8 cellular contexts compared by ENCODE assay signal in genomic region chr2:161308178-161308955, GRCh38. TPM values are rescaled to one million over a fixed set of nuclear protein-coding genes. Genes with fewer than 3 reads are reported as not detected.
DNase-seq lines count a peak whose midpoint lies in the region; ATAC-seq and TF ChIP-seq lines count a peak whose summit lies in the region.

Gene PSMD14 (plus strand): TSS chr2:161308425. CDS start chr2:161318826, 10,401 bp downstream.

- peak; percentile 93 to 94 for DNase-seq in AML-193 (lab: John Stamatoyannopoulos, UW)
- DNase-seq in NCI-H510A treated with DMSO at 0.1 percent for 48 hours (lab: John Stamatoyannopoulos, UW), result peak; percentile 70
- DNase-seq in activated CD4-positive, alpha-beta T cell treated with anti-CD3 and anti-CD28 coated beads for 36 hours, result peak; percentile 96
- DNase-seq in choroid plexus epithelial cell (ENCODE audit: low read depth), result peak; percentile 94
- peak; percentile 97 for DNase-seq in kidney tubule cell (ENCODE audit: low spot score)
- peak; percentile 73 to 85 (median 78) for DNase-seq in stimulated activated CD4-positive, alpha-beta T cell treated with anti-CD3 and anti-CD28 coated beads, Interleukin-1b, Interleukin-23, amount 100 ng/mL, for 24 hours (ENCODE audit: low read depth in 4 of 4, low spot score in 1 of 4)

- POLR2A ChIA-PET in activated CD4-positive, alpha-beta T cell treated with anti-CD3 and anti-CD28 coated beads for 36 hours (lab: Charles Lee), result interaction anchor here (0.6 to 1.0 kb wide), 6 partner anchors 41 to 1489 kb away, joined by 3 read pairs; no protein-coding TSS in a partner anchor

- intact Hi-C loops in activated CD4-positive, alpha-beta T cell treated with anti-CD3 and anti-CD28 coated beads for 36 hours (cut with DNase I, micrococcal nuclease), result loop anchor here (1.0 to 10.0 kb wide), 8 partner anchors 64 to 1404 kb away; partner anchors contain the start of genes IFIH1 (in 1 of the 2), LY75 (in 1 of the 2), TANK (in 1 of the 2) and TBR1 (in 1 of the 2)

- H3K36me3 Mint-ChIP-seq in activated CD4-positive, alpha-beta T cell treated with anti-CD3 and anti-CD28 coated beads for 36 hours (ENCODE audit: low read depth), result peaks cover 26% of the 10 kb centered on the region

- H3K4me3 ChIP-seq in choroid plexus epithelial cell (ENCODE audit: low read depth, low read length), result peak within 1 kb of the TSS; percentile 68

- peak within 1 kb of the TSS; percentile 87 for H3K4me3 Mint-ChIP-seq in activated CD4-positive, alpha-beta T cell treated with anti-CD3 and anti-CD28 coated beads for 36 hours

- no peak for TF ChIP-seq CTCF in choroid plexus epithelial cell (conservative IDR thresholded peaks at IDR 0.05; ENCODE audit: low read depth, low read length)

- peak; percentile 94 for TF ChIP-seq POLR2A in GM19193 (IDR thresholded peaks at IDR 0.05; ENCODE audit: extremely low read depth, insufficient read depth, insufficient read length)

- H3K27ac Mint-ChIP-seq in activated CD4-positive, alpha-beta T cell treated with anti-CD3 and anti-CD28 coated beads for 36 hours, result peak within 1 kb of the TSS; percentile 93

- ATAC-seq in HG03439 (IDR thresholded peaks at IDR 0.05; ENCODE audit: unreplicated experiment), result peak; percentile 99
- ATAC-seq in activated CD4-positive, alpha-beta T cell treated with anti-CD3 and anti-CD28 coated beads for 36 hours, result peak; percentile 91

- CTCF ChIA-PET in activated CD4-positive, alpha-beta T cell treated with anti-CD3 and anti-CD28 coated beads for 36 hours (lab: Charles Lee), result interaction anchor here (0.5 to 1.4 kb wide), 7 partner anchors 8 to 204 kb away, joined by 3 to 4 read pairs (median 4); no protein-coding TSS in a partner anchor

- H3K9me3 Mint-ChIP-seq in activated CD4-positive, alpha-beta T cell treated with anti-CD3 and anti-CD28 coated beads for 36 hours (ENCODE audit: low read depth), result peaks cover under 1% of the 10 kb centered on the region

- no peaks in the 10 kb centered on the region for H3K27me3 Mint-ChIP-seq in activated CD4-positive, alpha-beta T cell treated with anti-CD3 and anti-CD28 coated beads for 36 hours

- H3K4me1 Mint-ChIP-seq in activated CD4-positive, alpha-beta T cell treated with anti-CD3 and anti-CD28 coated beads for 36 hours, result peaks cover 28% of the 10 kb centered on the region

RNA-seq across cellular contexts. Expression of gene PSMD14, which starts in this region (rescaled TPM):
- 10 to 100 TPM; 69.5 to 85.7 TPM for total RNA-seq in activated CD4-positive, alpha-beta T cell treated with anti-CD3 and anti-CD28 coated beads for 36 hours

Comparison
In these comparisons a context has a peak if more than half of its experiments do, and no peak if none do; other contexts are left out.
1. Peak in every context shown above with its lines: DNase-seq, ATAC-seq and H3K4me3 ChIP-seq.